Comparison of ENCODE assay signal across 11 cellular contexts in the genomic region with DNA sequence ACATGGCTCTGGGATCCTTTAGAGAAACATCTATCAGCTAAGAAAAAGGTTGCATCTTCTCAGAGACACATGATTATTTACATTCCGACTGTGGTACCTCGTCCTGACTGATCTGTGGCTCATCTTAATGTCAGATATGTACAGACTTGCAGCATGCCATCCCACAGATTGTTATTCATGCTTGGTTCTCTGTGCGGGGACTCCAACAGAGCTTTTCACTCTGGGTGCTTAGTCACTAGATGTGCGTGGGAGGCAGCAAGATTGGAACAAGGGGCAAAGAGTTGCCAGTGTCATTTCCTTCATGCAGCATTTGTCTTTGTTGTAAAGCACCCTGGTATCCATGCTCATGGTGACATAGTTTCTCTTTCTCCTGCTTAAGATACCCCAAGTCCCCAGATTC.
A peak's percentile ranks its signal among the peaks of the same experiment; 100 is the strongest.
DNase-seq lines count a peak whose midpoint lies in the region; ATAC-seq and TF ChIP-seq lines count a peak whose summit lies in the region.
"Had no signal": no experiment of that assay in that cellular context is flagged by ENCODE, and none has a peak within 500 bp of the region (broad histone marks: within the 10 kb centered on the region; RNA-seq: fewer than 3 reads in every experiment).

No MANE protein-coding gene starts in this region.

- H3K4me1 ChIP-seq in uterus (no peaks in the 10 kb centered on the region), body of pancreas (no peaks in the 10 kb centered on the region)

- intact Hi-C loops in activated CD4-positive, alpha-beta T cell treated with anti-CD3 and anti-CD28 coated beads, Interleukin-2, amount 10 ng/mL, durations not matched to agents 24 days and 14 days (cut with micrococcal nuclease) = loop anchor here (1.0 kb wide), 1 partner anchor 11 kb away; no protein-coding TSS in a partner anchor
- intact Hi-C loops in uterus (cut with DNase I; ENCODE audit: low total_unique reads) (no loop called here), body of pancreas (cut with DNase I) (no loop called here)

- ATAC-seq in body of pancreas = no peak

- no peaks in the 10 kb centered on the region for H3K27me3 ChIP-seq in uterus
- H3K27me3 ChIP-seq in body of pancreas = no peaks in the 10 kb centered on the region

- H3K4me3 Mint-ChIP-seq in activated CD4-positive, alpha-beta T cell treated with anti-CD3 and anti-CD28 coated beads, Interleukin-2, amount 10 ng/mL, durations not matched to agents 24 days and 14 days = peak overlapping the region; percentile 9
- H3K4me3 Mint-ChIP-seq: dendritic cell treated with granulocyte-macrophage colony-stimulating factor and Interleukin-4, amounts not matched to agents 40 ng/mL and 50 ng/mL, for 4 days had no signal

- peaks cover 87% of the 10 kb centered on the region for H3K36me3 Mint-ChIP-seq in activated CD4-positive, alpha-beta T cell treated with anti-CD3 and anti-CD28 coated beads, Interleukin-2, amount 10 ng/mL, durations not matched to agents 24 days and 14 days (ENCODE audit: low read depth)

- no peak for TF ChIP-seq POLR2A in uterus (IDR thresholded peaks at IDR 0.05)
- TF ChIP-seq POLR2A in body of pancreas (IDR thresholded peaks at IDR 0.05) = no peak

- H3K9me3 Mint-ChIP-seq in activated CD4-positive, alpha-beta T cell treated with anti-CD3 and anti-CD28 coated beads, Interleukin-2, amount 10 ng/mL, durations not matched to agents 24 days and 14 days = peaks cover 20% of the 10 kb centered on the region

- TF ChIP-seq CTCF in fibroblast of pulmonary artery (IDR thresholded peaks at IDR 0.05; ENCODE audit: low read length, missing control alignments) = no peak
- no peak for TF ChIP-seq CTCF in uterus (IDR thresholded peaks at IDR 0.05)
- no peak for TF ChIP-seq CTCF in body of pancreas (IDR thresholded peaks at IDR 0.05)

- H3K9me3 ChIP-seq in uterus (no peaks in the 10 kb centered on the region), body of pancreas (no peaks in the 10 kb centered on the region)

- peaks cover 48% of the 10 kb centered on the region for H3K4me1 Mint-ChIP-seq in activated CD4-positive, alpha-beta T cell treated with anti-CD3 and anti-CD28 coated beads, Interleukin-2, amount 10 ng/mL, durations not matched to agents 24 days and 14 days

- peak; percentile 19 for DNase-seq in activated CD4-positive, CD25-positive, alpha-beta regulatory T cell treated with anti-CD3 and anti-CD28 coated beads, Interleukin-2, amount 50 U/mL, for 16 hours (ENCODE audit: low read depth, low spot score)
- DNase-seq in activated CD4-positive, CD25-positive, alpha-beta regulatory T cell (lab: John Stamatoyannopoulos, UW) = no peak
- peak; percentile 67 for DNase-seq in activated CD4-positive, alpha-beta T cell treated with anti-CD3 and anti-CD28 coated beads, Interleukin-2, amount 10 ng/mL, durations not matched to agents 24 days and 14 days
- DNase-seq in fibroblast of pulmonary artery (ENCODE audit: low read depth) (peak; percentile 61), uterus (no peak), body of pancreas (no peak), NCI-H1048 (lab: John Stamatoyannopoulos, UW) (no peak)
- peak; percentile 28 to 60 (median 55) for DNase-seq in stimulated activated CD4-positive, alpha-beta T cell treated with anti-CD3 and anti-CD28 coated beads, TNF-alpha, amount 100 ng/mL, for 48 hours (ENCODE audit: low read depth in 3 of 3)
- DNase-seq: SHP77 treated with DMSO at 0.1 percent for 48 hours had no signal

- H3K27me3 Mint-ChIP-seq in activated CD4-positive, alpha-beta T cell treated with anti-CD3 and anti-CD28 coated beads, Interleukin-2, amount 10 ng/mL, durations not matched to agents 24 days and 14 days = no peaks in the 10 kb centered on the region
- H3K27me3 Mint-ChIP-seq: dendritic cell treated with granulocyte-macrophage colony-stimulating factor and Interleukin-4, amounts not matched to agents 40 ng/mL and 50 ng/mL, for 4 days had no signal

- peak overlapping the region; percentile 80 for H3K27ac Mint-ChIP-seq in activated CD4-positive, alpha-beta T cell treated with anti-CD3 and anti-CD28 coated beads, Interleukin-2, amount 10 ng/mL, durations not matched to agents 24 days and 14 days
- H3K27ac Mint-ChIP-seq: dendritic cell treated with granulocyte-macrophage colony-stimulating factor and Interleukin-4, amounts not matched to agents 40 ng/mL and 50 ng/mL, for 4 days had no signal

- 81 to 86% methylated on average over 4 of the region's 4 CpGs for WGBS in body of pancreas, 2 donors

- H3K36me3 ChIP-seq in uterus (no peaks in the 10 kb centered on the region), body of pancreas (replicated peaks in 1 of 2; ENCODE audit: insufficient read depth in 1 of 2, low read depth in 2 of 2) (no peaks in the 10 kb centered on the region)

- H3K27ac ChIP-seq in uterus (no peak overlapping the region), body of pancreas (no peak overlapping the region)

- no peak overlapping the region for H3K4me3 ChIP-seq in fibroblast of pulmonary artery (replicated peaks; ENCODE audit: low read depth, low read length)
- no peak overlapping the region for H3K4me3 ChIP-seq in uterus
- no peak overlapping the region for H3K4me3 ChIP-seq in body of pancreas
- H3K4me3 ChIP-seq: lung had no signal

Comparison
In these comparisons a context has a peak if more than half of its experiments do, and no peak if none do; other contexts are left out.
1. DNase-seq: peak in activated CD4-positive, CD25-positive, alpha-beta regulatory T cell treated with anti-CD3 and anti-CD28 coated beads, Interleukin-2, amount 50 U/mL, for 16 hours (single experiment), activated CD4-positive, alpha-beta T cell treated with anti-CD3 and anti-CD28 coated beads, Interleukin-2, amount 10 ng/mL, durations not matched to agents 24 days and 14 days (single experiment), fibroblast of pulmonary artery (single experiment) and stimulated activated CD4-positive, alpha-beta T cell treated with anti-CD3 and anti-CD28 coated beads, TNF-alpha, amount 100 ng/mL, for 48 hours (3 of 3); none in activated CD4-positive, CD25-positive, alpha-beta regulatory T cell (0 of 4), uterus (0 of 2), body of pancreas (0 of 4) and NCI-H1048 (single experiment).